ENCODE assay signal across 9 cellular contexts in genomic region chr15:32936283-32936918, GRCh38.
DNase-seq lines count a peak whose midpoint lies in the region; ATAC-seq and TF ChIP-seq lines count a peak whose summit lies in the region.
"Had no signal": no experiment of that assay in that cellular context is flagged by ENCODE, and none has a peak within 500 bp of the region (broad histone marks: within the 10 kb centered on the region; RNA-seq: fewer than 3 reads in every experiment).

No MANE protein-coding gene starts in this region.

- H3K9me3 Mint-ChIP-seq in type B pancreatic cell = peaks cover 15% of the 10 kb centered on the region
- peaks cover 10% of the 10 kb centered on the region for H3K9me3 Mint-ChIP-seq in activated naive CD8-positive, alpha-beta T cell treated with anti-CD3 and anti-CD28 coated beads for 36 hours

- H3K27me3 Mint-ChIP-seq in type B pancreatic cell = peaks cover 4% of the 10 kb centered on the region
- H3K27me3 Mint-ChIP-seq in activated naive CD8-positive, alpha-beta T cell treated with anti-CD3 and anti-CD28 coated beads for 36 hours = peaks cover 21% of the 10 kb centered on the region

- H3K4me1 Mint-ChIP-seq in type B pancreatic cell (ENCODE audit: unreplicated experiment) = no peaks in the 10 kb centered on the region
- H3K4me1 Mint-ChIP-seq in activated naive CD8-positive, alpha-beta T cell treated with anti-CD3 and anti-CD28 coated beads for 36 hours = no peaks in the 10 kb centered on the region

- no peak overlapping the region for H3K4me3 Mint-ChIP-seq in type B pancreatic cell
- no peak overlapping the region for H3K4me3 Mint-ChIP-seq in activated naive CD8-positive, alpha-beta T cell treated with anti-CD3 and anti-CD28 coated beads for 36 hours
- H3K4me3 Mint-ChIP-seq: IgD-negative memory B cell had no signal

- intact Hi-C loops in left ventricle myocardium inferior (cut with micrococcal nuclease) = loop anchor here (10.0 kb wide), 1 partner anchor 272 kb away; no protein-coding TSS in a partner anchor

- H3K9me3 ChIP-seq in left ventricle myocardium inferior (replicated peaks) = peaks cover under 1% of the 10 kb centered on the region

- ATAC-seq in SK-N-SH treated with all-trans-retinoic acid at 6 μM for 48 hours = peak; percentile 56

- H3K4me1 ChIP-seq in left ventricle myocardium inferior = no peaks in the 10 kb centered on the region

- TF ChIP-seq CTCF in left ventricle myocardium inferior (IDR thresholded peaks at IDR 0.05; ENCODE audit: borderline replicate concordance) (peak; percentile 51), type B pancreatic cell (conservative IDR thresholded peaks at IDR 0.05) (peak; percentile 64)

- H3K36me3 ChIP-seq in left ventricle myocardium inferior = no peaks in the 10 kb centered on the region

- H3K4me3 ChIP-seq in left ventricle myocardium inferior = no peak overlapping the region

- no peak overlapping the region for H3K27ac Mint-ChIP-seq in type B pancreatic cell
- no peak overlapping the region for H3K27ac Mint-ChIP-seq in activated naive CD8-positive, alpha-beta T cell treated with anti-CD3 and anti-CD28 coated beads for 36 hours
- H3K27ac Mint-ChIP-seq: IgD-negative memory B cell had no signal

- DNase-seq in SIG-M5 treated with dmso at 0.1 percent for 504 hours (lab: John Stamatoyannopoulos, UW; ENCODE audit: unreplicated experiment) (peak; percentile 8), SIG-M5 (lab: John Stamatoyannopoulos, UW) (no peak), left ventricle myocardium inferior (no peak), type B pancreatic cell (ENCODE audit: extremely low spot score, unreplicated experiment) (no peak), C1 segment of cervical spinal cord (lab: John Stamatoyannopoulos, UW) (no peak)
- DNase-seq in stimulated activated CD4-positive, alpha-beta T cell treated with anti-CD3 and anti-CD28 coated beads, Interleukin-4, amount 100 ng/mL, for 24 hours = no peak
- DNase-seq in activated naive CD8-positive, alpha-beta T cell treated with anti-CD3 and anti-CD28 coated beads for 36 hours = no peak

- no peak overlapping the region for H3K27ac ChIP-seq in left ventricle myocardium inferior (replicated peaks)

- H3K36me3 Mint-ChIP-seq in type B pancreatic cell = peaks cover 4% of the 10 kb centered on the region
- no peaks in the 10 kb centered on the region for H3K36me3 Mint-ChIP-seq in activated naive CD8-positive, alpha-beta T cell treated with anti-CD3 and anti-CD28 coated beads for 36 hours

- H3K27me3 ChIP-seq in left ventricle myocardium inferior (ENCODE audit: low read depth) = no peaks in the 10 kb centered on the region

TF ChIP-seq in SK-N-SH treated with all-trans-retinoic acid at 6 μM for 48 hours, 23 proteins besides CTCF, POLR2A, EP300 and RAD21:
- TF ChIP-seq TOX (CRISPR knock-in tag; IDR thresholded peaks at IDR 0.05; ENCODE audit: borderline replicate concordance) (no peak), OSR1 (CRISPR knock-in tag; IDR thresholded peaks at IDR 0.05) (no peak), ZFP30 (CRISPR knock-in tag; IDR thresholded peaks at IDR 0.05) (no peak), BACH2 (CRISPR knock-in tag; IDR thresholded peaks at IDR 0.05; ENCODE audit: borderline replicate concordance) (no peak)
